Comparison of ENCODE assay signal across 12 cellular contexts in genomic region chr17:78822552-78822951, GRCh38. TPM values are rescaled to one million over a fixed set of nuclear protein-coding genes. Genes with fewer than 3 reads are reported as not detected.
A peak's percentile ranks its signal among the peaks of the same experiment; 100 is the strongest.
DNase-seq lines count a peak whose midpoint lies in the region; ATAC-seq and TF ChIP-seq lines count a peak whose summit lies in the region.
"Had no signal": no experiment of that assay in that cellular context is flagged by ENCODE, and none has a peak within 500 bp of the region (broad histone marks: within the 10 kb centered on the region; RNA-seq: fewer than 3 reads in every experiment).

No MANE protein-coding gene starts in this region.

- CTCF ChIA-PET in activated CD8-positive, alpha-beta memory T cell treated with anti-CD3 and anti-CD28 coated beads, Interleukin-2, amount 10 ng/mL, durations not matched to agents 7 days and 5 days (lab: Charles Lee) = no interaction called here

- H3K4me1 Mint-ChIP-seq in activated CD8-positive, alpha-beta memory T cell treated with anti-CD3 and anti-CD28 coated beads, Interleukin-2, amount 10 ng/mL, durations not matched to agents 7 days and 5 days = peaks cover 38% of the 10 kb centered on the region
- H3K4me1 Mint-ChIP-seq in activated T-helper 1 cell treated with anti-CD3 and anti-CD28 coated beads, Interleukin-12 subunit alpha, Interleukin-12 subunit beta, Interleukin-2, Interleukin-4 antibody, amounts not matched to agents 30 ng/mL and 10 ng/mL and 1 ng/mL, durations not matched to agents 14 hours and 24 hours and 36 hours (ENCODE audit: low read depth) = peaks cover 52% of the 10 kb centered on the region

- peaks cover 67% of the 10 kb centered on the region for H3K36me3 Mint-ChIP-seq in activated CD8-positive, alpha-beta memory T cell treated with anti-CD3 and anti-CD28 coated beads, Interleukin-2, amount 10 ng/mL, durations not matched to agents 7 days and 5 days
- peaks cover 72% of the 10 kb centered on the region for H3K36me3 Mint-ChIP-seq in activated T-helper 1 cell treated with anti-CD3 and anti-CD28 coated beads, Interleukin-12 subunit alpha, Interleukin-12 subunit beta, Interleukin-2, Interleukin-4 antibody, amounts not matched to agents 30 ng/mL and 10 ng/mL and 1 ng/mL, durations not matched to agents 14 hours and 24 hours and 36 hours (ENCODE audit: low read depth)

- WGBS in spleen, 5 donors = 89 to 92% (median 91%) methylated on average over 5 to 14 of the region's 14 CpGs

- no peak overlapping the region for H3K27ac ChIP-seq in spleen
- H3K27ac ChIP-seq in WERI-Rb-1 = no peak overlapping the region
- H3K27ac ChIP-seq: VCaP had no signal

- TF ChIP-seq POLR2A in spleen (IDR thresholded peaks at IDR 0.05) = no peak

- H3K9me3 ChIP-seq in spleen (no peaks in the 10 kb centered on the region), WERI-Rb-1 (ENCODE audit: severe bottlenecking) (no peaks in the 10 kb centered on the region)
- H3K9me3 ChIP-seq: BLaER1 had no signal

- ATAC-seq in activated CD8-positive, alpha-beta memory T cell treated with anti-CD3 and anti-CD28 coated beads, Interleukin-2, amount 10 ng/mL, durations not matched to agents 7 days and 5 days = no peak
- no peak for ATAC-seq in GM19467 (IDR thresholded peaks at IDR 0.05; ENCODE audit: unreplicated experiment)

- no peaks in the 10 kb centered on the region for H3K27me3 ChIP-seq in spleen (replicated peaks in 1 of 7)
- H3K27me3 ChIP-seq in WERI-Rb-1 (ENCODE audit: insufficient read depth, low read depth, severe bottlenecking) = no peaks in the 10 kb centered on the region
- H3K27me3 ChIP-seq: BLaER1 had no signal

- no peak for DNase-seq in activated CD8-positive, alpha-beta memory T cell treated with anti-CD3 and anti-CD28 coated beads, Interleukin-2, amount 10 ng/mL, durations not matched to agents 7 days and 5 days
- DNase-seq in activated CD8-positive, alpha-beta memory T cell treated with anti-CD3 and anti-CD28 coated beads, Interleukin-2, amount 50 U/mL, for 48 hours = no peak
- no peak for DNase-seq in activated T-helper 1 cell treated with anti-CD3 and anti-CD28 coated beads, Interleukin-12 subunit alpha, Interleukin-12 subunit beta, Interleukin-2, Interleukin-4 antibody, amounts not matched to agents 30 ng/mL and 10 ng/mL and 1 ng/mL, durations not matched to agents 14 hours and 24 hours and 36 hours (ENCODE audit: low spot score)
- DNase-seq in fibroblast of peridontal ligament (ENCODE audit: extremely low read depth) = peak; percentile 92
- DNase-seq in spleen = peak; percentile 48
- no peak for DNase-seq in WERI-Rb-1
- DNase-seq in midbrain (lab: John Stamatoyannopoulos, UW) = no peak
- DNase-seq: cortex of kidney, NCI-H774 had no signal

- no peak overlapping the region for H3K4me3 Mint-ChIP-seq in activated CD8-positive, alpha-beta memory T cell treated with anti-CD3 and anti-CD28 coated beads, Interleukin-2, amount 10 ng/mL, durations not matched to agents 7 days and 5 days
- H3K4me3 Mint-ChIP-seq in activated T-helper 1 cell treated with anti-CD3 and anti-CD28 coated beads, Interleukin-12 subunit alpha, Interleukin-12 subunit beta, Interleukin-2, Interleukin-4 antibody, amounts not matched to agents 30 ng/mL and 10 ng/mL and 1 ng/mL, durations not matched to agents 14 hours and 24 hours and 36 hours = no peak overlapping the region

- H3K4me1 ChIP-seq in spleen = peaks cover 17 to 57% (median 36%) of the 10 kb centered on the region in 6 donors

- peak overlapping the region; percentile 54 for H3K27ac Mint-ChIP-seq in activated CD8-positive, alpha-beta memory T cell treated with anti-CD3 and anti-CD28 coated beads, Interleukin-2, amount 10 ng/mL, durations not matched to agents 7 days and 5 days
- peak overlapping the region; percentile 11 for H3K27ac Mint-ChIP-seq in activated T-helper 1 cell treated with anti-CD3 and anti-CD28 coated beads, Interleukin-12 subunit alpha, Interleukin-12 subunit beta, Interleukin-2, Interleukin-4 antibody, amounts not matched to agents 30 ng/mL and 10 ng/mL and 1 ng/mL, durations not matched to agents 14 hours and 24 hours and 36 hours

- H3K27me3 Mint-ChIP-seq in activated CD8-positive, alpha-beta memory T cell treated with anti-CD3 and anti-CD28 coated beads, Interleukin-2, amount 10 ng/mL, durations not matched to agents 7 days and 5 days = no peaks in the 10 kb centered on the region
- H3K27me3 Mint-ChIP-seq in activated T-helper 1 cell treated with anti-CD3 and anti-CD28 coated beads, Interleukin-12 subunit alpha, Interleukin-12 subunit beta, Interleukin-2, Interleukin-4 antibody, amounts not matched to agents 30 ng/mL and 10 ng/mL and 1 ng/mL, durations not matched to agents 14 hours and 24 hours and 36 hours (ENCODE audit: insufficient read depth) = no peaks in the 10 kb centered on the region

- H3K9me3 Mint-ChIP-seq in activated CD8-positive, alpha-beta memory T cell treated with anti-CD3 and anti-CD28 coated beads, Interleukin-2, amount 10 ng/mL, durations not matched to agents 7 days and 5 days (ENCODE audit: low read depth) = no peaks in the 10 kb centered on the region
- no peaks in the 10 kb centered on the region for H3K9me3 Mint-ChIP-seq in activated T-helper 1 cell treated with anti-CD3 and anti-CD28 coated beads, Interleukin-12 subunit alpha, Interleukin-12 subunit beta, Interleukin-2, Interleukin-4 antibody, amounts not matched to agents 30 ng/mL and 10 ng/mL and 1 ng/mL, durations not matched to agents 14 hours and 24 hours and 36 hours

- intact Hi-C loops in activated T-helper 1 cell treated with anti-CD3 and anti-CD28 coated beads, Interleukin-12 subunit alpha, Interleukin-12 subunit beta, Interleukin-2, Interleukin-4 antibody, amounts not matched to agents 30 ng/mL and 10 ng/mL and 1 ng/mL, durations not matched to agents 14 hours and 24 hours and 36 hours (cut with micrococcal nuclease) = no loop called here
- intact Hi-C loops in spleen (cut with DNase I; ENCODE audit: low total_unique reads) = no loop called here

- TF ChIP-seq CTCF in spleen (IDR thresholded peaks at IDR 0.05 in 8 of 11, conservative IDR thresholded peaks at IDR 0.05 in 3 of 11) (no peak), WERI-Rb-1 (IDR thresholded peaks at IDR 0.05; ENCODE audit: low read depth, low read length) (no peak)

- H3K4me3 ChIP-seq in spleen = no peak overlapping the region
- H3K4me3 ChIP-seq in WERI-Rb-1 (ENCODE audit: low read depth, low read length) = no peak overlapping the region
- H3K4me3 ChIP-seq: BLaER1 had no signal

- peaks cover 0 to 100% (median 93%) of the 10 kb centered on the region in 6 donors for H3K36me3 ChIP-seq in spleen
- H3K36me3 ChIP-seq in WERI-Rb-1 = peaks cover 96% of the 10 kb centered on the region

RNA-seq across cellular contexts. Expression of gene USP36, which starts 18.1 kb away (rescaled TPM):
- 10 to 100 TPM; 84.5 to 94.3 TPM for total RNA-seq in activated CD8-positive, alpha-beta memory T cell treated with anti-CD3 and anti-CD28 coated beads, Interleukin-2, amount 10 ng/mL, durations not matched to agents 7 days and 5 days
- 126 and 138 TPM in 2 replicates for total RNA-seq in activated T-helper 1 cell treated with anti-CD3 and anti-CD28 coated beads, Interleukin-12 subunit alpha, Interleukin-12 subunit beta, Interleukin-2, Interleukin-4 antibody, amounts not matched to agents 30 ng/mL and 10 ng/mL and 1 ng/mL, durations not matched to agents 14 hours and 24 hours and 36 hours
- total RNA-seq in spleen = 10 to 100 TPM; 38.0 to 95.0 (median 60.1) TPM
- polyA plus RNA-seq in spleen = 10 to 100 TPM; 13.4 to 26.1 (median 25.0) TPM

RNA-seq across cellular contexts. Expression of gene CYTH1, which starts 40.5 kb away (rescaled TPM):
- 100 to 1,000 TPM; 151 to 156 TPM for total RNA-seq in activated CD8-positive, alpha-beta memory T cell treated with anti-CD3 and anti-CD28 coated beads, Interleukin-2, amount 10 ng/mL, durations not matched to agents 7 days and 5 days
- 147 TPM in 2 replicates for total RNA-seq in activated T-helper 1 cell treated with anti-CD3 and anti-CD28 coated beads, Interleukin-12 subunit alpha, Interleukin-12 subunit beta, Interleukin-2, Interleukin-4 antibody, amounts not matched to agents 30 ng/mL and 10 ng/mL and 1 ng/mL, durations not matched to agents 14 hours and 24 hours and 36 hours
- total RNA-seq in spleen = 100 to 1,000 TPM; 119 to 169 (median 138) TPM
- 100 to 1,000 TPM in 1 of 3 donors, 10 to 100 TPM in 2; 66.9 to 102 (median 79.4) TPM for polyA plus RNA-seq in spleen

Comparison
In these comparisons a context has a peak if more than half of its experiments do, and no peak if none do; other contexts are left out.
1. DNase-seq: peak in fibroblast of peridontal ligament (single experiment) and spleen (single experiment); none in activated CD8-positive, alpha-beta memory T cell treated with anti-CD3 and anti-CD28 coated beads, Interleukin-2, amount 10 ng/mL, durations not matched to agents 7 days and 5 days (single experiment), activated CD8-positive, alpha-beta memory T cell treated with anti-CD3 and anti-CD28 coated beads, Interleukin-2, amount 50 U/mL, for 48 hours (single experiment), activated T-helper 1 cell treated with anti-CD3 and anti-CD28 coated beads, Interleukin-12 subunit alpha, Interleukin-12 subunit beta, Interleukin-2, Interleukin-4 antibody, amounts not matched to agents 30 ng/mL and 10 ng/mL and 1 ng/mL, durations not matched to agents 14 hours and 24 hours and 36 hours (single experiment), WERI-Rb-1 (single experiment) and midbrain (single experiment).